8 cellular contexts compared by ENCODE assay signal in the genomic region with DNA sequence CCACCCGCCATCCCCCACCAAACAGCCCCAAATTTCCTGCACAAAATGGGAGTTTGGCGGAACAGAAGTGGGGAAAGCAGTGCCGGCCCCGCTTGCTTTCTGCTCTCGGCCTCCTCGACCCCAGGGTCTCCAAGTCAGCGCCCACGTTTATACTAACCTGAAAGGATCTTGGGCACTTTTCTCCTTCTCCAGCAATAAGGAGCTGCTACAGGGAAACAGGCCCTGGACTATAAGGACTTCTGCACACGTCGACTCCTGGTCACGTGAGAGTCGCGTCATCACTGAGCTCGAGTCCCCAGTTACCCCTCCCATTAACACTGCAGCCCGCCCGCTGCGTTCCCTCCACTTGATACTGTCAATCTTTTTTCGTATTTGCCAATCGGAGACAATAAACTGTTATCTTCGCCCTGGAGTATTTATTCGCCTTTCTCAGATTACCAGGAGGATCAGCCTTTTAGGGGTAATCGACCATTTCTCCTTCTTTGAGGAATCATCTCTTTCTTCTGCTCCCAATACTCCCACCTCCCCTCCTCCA. TPM values are rescaled to one million over a fixed set of nuclear protein-coding genes. Genes with fewer than 3 reads are reported as not detected.
DNase-seq lines count a peak whose midpoint lies in the region; ATAC-seq and TF ChIP-seq lines count a peak whose summit lies in the region.

Gene TCEAL8 (minus strand): TSS at position 235 of the 535 bp plus-strand sequence. CDS start 1,176 bp downstream, outside the sequence.

- no peak for TF ChIP-seq CTCF in OCI-LY1 (IDR thresholded peaks at IDR 0.05; ENCODE audit: low read length)

- peaks cover 7% of the 10 kb centered on the region; the same call in 1 of the 2 replicates for H3K36me3 ChIP-seq in OCI-LY1 (ENCODE audit: insufficient read depth, low read length)
- H3K36me3 ChIP-seq in mucosa of stomach (ENCODE audit: control insufficient read depth, insufficient read depth, low read length): no peaks in the 10 kb centered on the region

- H3K4me2 ChIP-seq in OCI-LY1 (ENCODE audit: low read length): peak within 1 kb of the TSS; percentile 72

- H3K27me3 Mint-ChIP-seq in activated T-cell treated with anti-CD3 and anti-CD28 coated beads, Interleukin-2, amount 50 U/mL, for 24 hours: peaks cover 17% of the 10 kb centered on the region

- peak within 1 kb of the TSS; percentile 89 for H3K4me3 Mint-ChIP-seq in activated T-cell treated with anti-CD3 and anti-CD28 coated beads, Interleukin-2, amount 50 U/mL, for 24 hours

- H3K9me3 ChIP-seq in OCI-LY1 (ENCODE audit: low read length): no peaks in the 10 kb centered on the region
- no peaks in the 10 kb centered on the region for H3K9me3 ChIP-seq in mucosa of stomach (ENCODE audit: control insufficient read depth, low read length)

- peak within 1 kb of the TSS; percentile 9 for H3K27ac ChIP-seq in OCI-LY1 (ENCODE audit: low read depth, low read length, poor library complexity, severe bottlenecking)

- no peaks in the 10 kb centered on the region for H3K79me2 ChIP-seq in OCI-LY1 (ENCODE audit: insufficient read depth, low read length)

- peaks cover 18% of the 10 kb centered on the region for H3K4me1 Mint-ChIP-seq in activated T-cell treated with anti-CD3 and anti-CD28 coated beads, Interleukin-2, amount 50 U/mL, for 24 hours (ENCODE audit: low read depth)

- H3K27me3 ChIP-seq in OCI-LY1 (ENCODE audit: insufficient read depth, low read length) (no peaks in the 10 kb centered on the region), mucosa of stomach (ENCODE audit: control insufficient read depth, insufficient read depth, low read length) (no peaks in the 10 kb centered on the region)

- H3K9me3 Mint-ChIP-seq in activated T-cell treated with anti-CD3 and anti-CD28 coated beads, Interleukin-2, amount 50 U/mL, for 24 hours: no peaks in the 10 kb centered on the region

- H3K4me1 ChIP-seq in OCI-LY1 (ENCODE audit: insufficient read depth, low read length, severe bottlenecking) (peaks cover 6% of the 10 kb centered on the region), mucosa of stomach (ENCODE audit: control insufficient read depth, insufficient read depth, low read length) (no peaks in the 10 kb centered on the region)

- H3K27ac Mint-ChIP-seq in activated T-cell treated with anti-CD3 and anti-CD28 coated beads, Interleukin-2, amount 50 U/mL, for 24 hours: peak within 1 kb of the TSS; percentile 93

- H3F3A ChIP-seq in OCI-LY1 (ENCODE audit: insufficient read depth, low read length): no peaks in the 10 kb centered on the region

- peak within 1 kb of the TSS; percentile 82; the same call in 1 of the 2 replicates for H2AFZ ChIP-seq in OCI-LY1 (ENCODE audit: low read length)

- DNase-seq in COLO829 (ENCODE audit: low spot score) (peak; percentile 79), HUDEP-2 (lab: John Stamatoyannopoulos, UW; ENCODE audit: unreplicated experiment in 76 of 76) (peak in 62 of 76 experiments; percentile 1 to 58 (median 26))
- DNase-seq in activated T-cell treated with anti-CD3 and anti-CD28 coated beads, Interleukin-2, amount 50 U/mL, for 24 hours: peak; percentile 67
- DNase-seq in stimulated activated CD8-positive, alpha-beta memory T cell treated with anti-CD3 and anti-CD28 coated beads, Interleukin-7, amount 100 ng/mL, for 1 hour (ENCODE audit: low read depth in 2 of 2): peak; percentile 15 to 29

- peak within 1 kb of the TSS; percentile 78 for H3K9ac ChIP-seq in OCI-LY1 (ENCODE audit: low read length)
- H3K9ac ChIP-seq in mucosa of stomach (ENCODE audit: low read length): peak within 1 kb of the TSS; percentile 93

- ATAC-seq in GM21367 (IDR thresholded peaks at IDR 0.05; ENCODE audit: unreplicated experiment): peak; percentile 98
- peak; percentile 89 for ATAC-seq in esophagus mucosa

- peaks cover 21% of the 10 kb centered on the region for H3K36me3 Mint-ChIP-seq in activated T-cell treated with anti-CD3 and anti-CD28 coated beads, Interleukin-2, amount 50 U/mL, for 24 hours (ENCODE audit: low read depth)

- peak within 1 kb of the TSS; percentile 83 for H3K4me3 ChIP-seq in OCI-LY1 (ENCODE audit: low read depth, low read length, poor library complexity, severe bottlenecking)
- H3K4me3 ChIP-seq in mucosa of stomach (ENCODE audit: low read length): peak within 1 kb of the TSS; percentile 92

- no peaks in the 10 kb centered on the region for H3K9me2 ChIP-seq in OCI-LY1 (ENCODE audit: low read depth, low read length)

- no peaks in the 10 kb centered on the region for H4K20me1 ChIP-seq in OCI-LY1 (ENCODE audit: insufficient read depth, low read length)

RNA-seq across cellular contexts. Expression of gene TCEAL8, which starts in this region (rescaled TPM):
- 21.0 TPM for total RNA-seq in esophagus mucosa

Comparison
In these comparisons a context has a peak if more than half of its experiments do, and no peak if none do; other contexts are left out.
1. Peak in every context shown above with its lines: DNase-seq, ATAC-seq, H3K4me3 ChIP-seq and H3K27ac ChIP-seq.
2. DNase-seq: peak in every context shown above with its lines; median percentile 79 in COLO829; 67 in activated T-cell treated with anti-CD3 and anti-CD28 coated beads, Interleukin-2, amount 50 U/mL, for 24 hours; 26 in HUDEP-2; 22 in stimulated activated CD8-positive, alpha-beta memory T cell treated with anti-CD3 and anti-CD28 coated beads, Interleukin-7, amount 100 ng/mL, for 1 hour.